1 cellular context compared by ENCODE assay signal in genomic region chr13:111248822-111249221, GRCh38.
TF ChIP-seq lines count a peak whose summit lies in the region.

No MANE protein-coding gene starts in this region.

TF ChIP-seq in IMR-90, 13 proteins besides CTCF, POLR2A, EP300 and RAD21 (continued from another document):
- no peak for TF ChIP-seq ELK1 (IDR thresholded peaks at IDR 0.05; ENCODE audit: borderline replicate concordance, low read depth, low read length)
